10 cellular contexts compared by ENCODE assay signal in genomic region chr3:32366638-32367368, GRCh38. TPM values are rescaled to one million over a fixed set of nuclear protein-coding genes. Genes with fewer than 3 reads are reported as not detected.
DNase-seq lines count a peak whose midpoint lies in the region; ATAC-seq and TF ChIP-seq lines count a peak whose summit lies in the region.
"Had no signal": no experiment of that assay in that cellular context is flagged by ENCODE, and none has a peak within 500 bp of the region (broad histone marks: within the 10 kb centered on the region; RNA-seq: fewer than 3 reads in every experiment).

No MANE protein-coding gene starts in this region.

- no peak overlapping the region for H2AFZ ChIP-seq in DND-41 (ENCODE audit: low read depth, low read length)

- TF ChIP-seq POLR2A in body of pancreas (IDR thresholded peaks at IDR 0.05): no peak

- H3K4me3 ChIP-seq in DND-41 (ENCODE audit: low read depth in 1 of 2, low read length in 2 of 2): no peak overlapping the region
- H3K4me3 ChIP-seq in right cardiac atrium (ENCODE audit: low read length): no peak overlapping the region
- H3K4me3 ChIP-seq in left ventricle myocardium inferior: no peak overlapping the region
- H3K4me3 ChIP-seq in body of pancreas: no peak overlapping the region

- TF ChIP-seq CTCF in DND-41 (IDR thresholded peaks at IDR 0.05; ENCODE audit: borderline replicate concordance, extremely low read depth, low read length, poor library complexity, severe bottlenecking): no peak
- no peak for TF ChIP-seq CTCF in left ventricle myocardium inferior (IDR thresholded peaks at IDR 0.05; ENCODE audit: borderline replicate concordance)
- no peak for TF ChIP-seq CTCF in body of pancreas (IDR thresholded peaks at IDR 0.05)

- WGBS in right cardiac atrium: 91% methylated on average over 6 of the region's 6 CpGs
- WGBS in body of pancreas, 2 donors: 71 to 78% methylated on average over 6 of the region's 6 CpGs

- DNase-seq in DND-41 (peak; percentile 67), HT1080 (ENCODE audit: low read depth) (peak; percentile 41), glomerular visceral epithelial cell (ENCODE audit: extremely low spot score) (peak; percentile 12), left colon (no peak), right cardiac atrium (no peak), left ventricle myocardium inferior (no peak), body of pancreas (no peak)
- DNase-seq: OCI-M1 had no signal

- peak overlapping the region; percentile 40 for H3K9ac ChIP-seq in DND-41 (ENCODE audit: low read depth, low read length)

- no peaks in the 10 kb centered on the region for H3K27me3 ChIP-seq in DND-41 (ENCODE audit: insufficient read depth, low read length, poor library complexity)
- no peaks in the 10 kb centered on the region for H3K27me3 ChIP-seq in right cardiac atrium (ENCODE audit: control insufficient read depth, insufficient read depth)
- H3K27me3 ChIP-seq in left ventricle myocardium inferior (ENCODE audit: low read depth): no peaks in the 10 kb centered on the region
- no peaks in the 10 kb centered on the region for H3K27me3 ChIP-seq in body of pancreas

- H4K20me1 ChIP-seq in DND-41 (ENCODE audit: insufficient read depth, low read length): no peaks in the 10 kb centered on the region

- H3K9me3 ChIP-seq in DND-41 (ENCODE audit: insufficient read depth, low read length, severe bottlenecking) (no peaks in the 10 kb centered on the region), right cardiac atrium (ENCODE audit: control insufficient read depth, low read length) (no peaks in the 10 kb centered on the region), left ventricle myocardium inferior (replicated peaks) (no peaks in the 10 kb centered on the region), body of pancreas (no peaks in the 10 kb centered on the region)

- ATAC-seq in DND-41 (ENCODE audit: insufficient read depth, low read depth): peak; percentile 73
- ATAC-seq in GM21360 (IDR thresholded peaks at IDR 0.05; ENCODE audit: unreplicated experiment): peak; percentile 53
- no peak for ATAC-seq in left colon
- ATAC-seq in right cardiac atrium: no peak
- ATAC-seq in body of pancreas: no peak
- ATAC-seq: activated CD4-positive, CD25-positive, alpha-beta regulatory T cell treated with anti-CD3 and anti-CD28 coated beads, Interleukin-2, amount 50 U/mL, for 24 hours had no signal

- intact Hi-C loops in left colon (cut with DNase I, micrococcal nuclease): no loop called here
- intact Hi-C loops in right cardiac atrium (cut with DNase I): no loop called here
- intact Hi-C loops in left ventricle myocardium inferior (cut with micrococcal nuclease): no loop called here
- intact Hi-C loops in body of pancreas (cut with DNase I): no loop called here

- H3K4me1 ChIP-seq in DND-41 (ENCODE audit: insufficient read depth, low read length) (peaks cover 49% of the 10 kb centered on the region), right cardiac atrium (ENCODE audit: control insufficient read depth, insufficient read depth, low read length) (no peaks in the 10 kb centered on the region), left ventricle myocardium inferior (no peaks in the 10 kb centered on the region), body of pancreas (no peaks in the 10 kb centered on the region)

- H3K4me2 ChIP-seq in DND-41 (ENCODE audit: insufficient read depth, low read length): peak overlapping the region; percentile 36; the same call in 1 of the 2 replicates

- no peaks in the 10 kb centered on the region for H3K79me2 ChIP-seq in DND-41 (ENCODE audit: insufficient read depth, low read length)

- H3K27ac ChIP-seq in DND-41 (ENCODE audit: low read length) (peak overlapping the region; percentile 84), right cardiac atrium (ENCODE audit: low read length) (no peak overlapping the region), left ventricle myocardium inferior (replicated peaks) (no peak overlapping the region), body of pancreas (no peak overlapping the region)

- H3K36me3 ChIP-seq in DND-41 (ENCODE audit: insufficient read depth, low read length) (no peaks in the 10 kb centered on the region), left ventricle myocardium inferior (peaks cover 5% of the 10 kb centered on the region), body of pancreas (replicated peaks in 1 of 2; ENCODE audit: insufficient read depth in 1 of 2, low read depth in 2 of 2) (peaks cover 0 to 5% of the 10 kb centered on the region in 2 donors)

RNA-seq across cellular contexts. Expression of gene CMTM7, which starts 24.9 kb away (rescaled TPM):
- 39.2 and 57.9 TPM in 2 replicates for total RNA-seq in HT1080 (2014; rRNA removed; shearing (Covaris generic))
- 146 and 165 TPM in 2 replicates for polyA plus RNA-seq in HT1080 (2015; cell fraction: cytosol; rRNA removed)
- 79.1 and 84.8 TPM in 2 replicates for polyA plus RNA-seq in HT1080 (2015; cell fraction: nucleus; rRNA removed)
- total RNA-seq in left colon: 1 to 10 TPM; 5.8 to 7.4 TPM
- 1 to 10 TPM; 5.7 to 8.4 (median 6.7) TPM for total RNA-seq in right cardiac atrium
- polyA plus RNA-seq in right cardiac atrium: 4.8 TPM
- total RNA-seq in left ventricle myocardium inferior: 2.9 TPM
- 10 to 100 TPM; 23.3 to 51.1 TPM for total RNA-seq in body of pancreas

Comparison
In these comparisons a context has a peak if more than half of its experiments do, and no peak if none do; other contexts are left out.
1. ATAC-seq: peak in DND-41 (single experiment) and GM21360 (single experiment); none in left colon (single experiment), right cardiac atrium (0 of 2) and body of pancreas (single experiment).
2. DNase-seq: peak in DND-41 (single experiment), HT1080 (single experiment) and glomerular visceral epithelial cell (single experiment); none in left colon (0 of 2), right cardiac atrium (0 of 3), left ventricle myocardium inferior (single experiment) and body of pancreas (0 of 4).